ENCODE assay signal across 8 cellular contexts in the genomic region with DNA sequence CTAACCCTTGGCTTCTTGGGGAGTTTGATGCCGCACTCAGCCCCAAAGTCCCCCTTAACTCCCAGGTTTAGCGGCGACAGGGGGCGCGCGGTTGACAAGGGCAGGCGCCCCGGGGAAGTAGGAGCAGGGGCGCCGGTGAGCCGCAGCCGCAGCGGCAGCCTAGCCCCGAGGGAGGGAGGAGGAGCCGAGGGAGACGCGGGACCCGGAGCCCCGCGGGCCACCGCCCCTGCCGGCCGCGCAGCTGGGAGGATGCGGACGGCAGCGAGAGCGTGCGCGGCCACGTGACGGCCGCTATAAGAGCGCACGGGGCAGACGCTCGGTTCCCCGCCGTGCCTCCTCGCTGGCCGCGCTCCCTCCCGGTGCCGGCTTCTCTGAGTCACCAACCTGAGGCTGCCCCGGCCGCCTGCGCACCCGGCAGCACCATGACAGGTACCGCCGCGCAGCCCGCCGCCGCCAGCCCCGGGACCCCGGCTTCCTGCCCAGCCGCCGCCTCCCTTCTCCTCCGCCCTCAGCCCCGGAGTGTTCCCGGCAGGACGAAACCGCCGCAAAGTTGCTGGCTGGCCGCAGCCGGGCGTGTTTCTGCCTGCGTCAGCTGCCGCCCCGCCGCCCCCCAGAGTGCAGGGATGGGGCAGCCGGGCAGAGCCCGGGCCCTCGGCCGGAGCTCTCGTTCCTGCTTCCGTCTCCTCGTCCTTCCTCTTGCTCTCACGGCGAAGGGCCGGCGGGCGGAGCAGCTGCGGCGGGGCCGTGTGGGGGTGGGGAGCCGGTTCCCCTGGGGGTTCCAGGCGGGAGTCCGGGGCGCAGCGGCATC. TPM values are rescaled to one million over a fixed set of nuclear protein-coding genes. Genes with fewer than 3 reads are reported as not detected.
DNase-seq lines count a peak whose midpoint lies in the region; ATAC-seq and TF ChIP-seq lines count a peak whose summit lies in the region.

A gene (plus strand): TSS at position 322 of the 808 bp plus-strand sequence. CDS start 101 bp downstream, at position 423.

- peaks cover 16 to 22% of the 10 kb centered on the region in 2 donors for H3K36me3 ChIP-seq in ascending aorta

- H3K4me3 ChIP-seq in ascending aorta = peak within 1 kb of the TSS; percentile 69 to 94

- H3K27me3 Mint-ChIP-seq in T-helper 2 cell treated with Interferon-gamma antibody and Interleukin-4, amounts not matched to agents 5 μg/mL and 100 μg/mL, for 36 hours (ENCODE audit: low read depth) = no peaks in the 10 kb centered on the region

- no peaks in the 10 kb centered on the region for H3K9me3 Mint-ChIP-seq in T-helper 2 cell treated with Interferon-gamma antibody and Interleukin-4, amounts not matched to agents 5 μg/mL and 100 μg/mL, for 36 hours

- H3K4me3 Mint-ChIP-seq in T-helper 2 cell treated with Interferon-gamma antibody and Interleukin-4, amounts not matched to agents 5 μg/mL and 100 μg/mL, for 36 hours = peak within 1 kb of the TSS; percentile 83

- DNase-seq in NCI-H1048 (lab: John Stamatoyannopoulos, UW) = peak; percentile 15
- DNase-seq in T-helper 2 cell treated with Interferon-gamma antibody and Interleukin-4, amounts not matched to agents 5 μg/mL and 100 μg/mL, for 36 hours (ENCODE audit: low spot score) = peak; percentile 82
- DNase-seq in ascending aorta (ENCODE audit: low spot score in 2 of 2) = peak in 1 of 2 donors; percentile 93
- peak; percentile 83 for DNase-seq in hepatic stellate cell (ENCODE audit: low spot score)
- peak; percentile 48 for DNase-seq in renal cortical epithelial cell (ENCODE audit: low read depth)
- DNase-seq in cerebellar nuclear complex (lab: John Stamatoyannopoulos, UW) = no peak

- H3K36me3 Mint-ChIP-seq in T-helper 2 cell treated with Interferon-gamma antibody and Interleukin-4, amounts not matched to agents 5 μg/mL and 100 μg/mL, for 36 hours (ENCODE audit: low read depth) = peaks cover 17% of the 10 kb centered on the region

- no peaks in the 10 kb centered on the region for H3K9me3 ChIP-seq in ascending aorta

- intact Hi-C loops in ascending aorta (cut with DNase I) = loop anchor here (1.0 to 2.0 kb wide), 2 partner anchors 23 to 35 kb away; no protein-coding TSS in a partner anchor

- H3K27ac Mint-ChIP-seq in T-helper 2 cell treated with Interferon-gamma antibody and Interleukin-4, amounts not matched to agents 5 μg/mL and 100 μg/mL, for 36 hours = peak within 1 kb of the TSS; percentile 83

- no peaks in the 10 kb centered on the region for H3K27me3 ChIP-seq in ascending aorta

- TF ChIP-seq CTCF in GM12873 (IDR thresholded peaks at IDR 0.05; ENCODE audit: insufficient read depth, low read depth, low read length, missing control alignments) = peak; percentile 38
- TF ChIP-seq CTCF in ascending aorta (IDR thresholded peaks at IDR 0.05) = peak in 2 of 3 experiments; percentile 22 to 47

- peaks cover 18% of the 10 kb centered on the region for H3K4me1 Mint-ChIP-seq in T-helper 2 cell treated with Interferon-gamma antibody and Interleukin-4, amounts not matched to agents 5 μg/mL and 100 μg/mL, for 36 hours (ENCODE audit: low read depth)

- peaks cover 5 to 16% of the 10 kb centered on the region in 2 donors for H3K4me1 ChIP-seq in ascending aorta

- peak within 1 kb of the TSS; percentile 91 to 100 for H3K27ac ChIP-seq in ascending aorta

- peak; percentile 90 for ATAC-seq in HG02571 (IDR thresholded peaks at IDR 0.05; ENCODE audit: unreplicated experiment)

RNA-seq across cellular contexts. Expression of the gene that starts here (rescaled TPM):
- total RNA-seq in ascending aorta (23.9 TPM), renal cortical epithelial cell (25.0 and 37.5 TPM in 2 replicates)

Comparison
In these comparisons a context has a peak if more than half of its experiments do, and no peak if none do; other contexts are left out.
1. DNase-seq: peak in NCI-H1048 (single experiment), T-helper 2 cell treated with Interferon-gamma antibody and Interleukin-4, amounts not matched to agents 5 μg/mL and 100 μg/mL, for 36 hours (single experiment), hepatic stellate cell (single experiment) and renal cortical epithelial cell (single experiment); none in cerebellar nuclear complex (0 of 2).